Comparison of ENCODE assay signal across 8 cellular contexts in the genomic region with DNA sequence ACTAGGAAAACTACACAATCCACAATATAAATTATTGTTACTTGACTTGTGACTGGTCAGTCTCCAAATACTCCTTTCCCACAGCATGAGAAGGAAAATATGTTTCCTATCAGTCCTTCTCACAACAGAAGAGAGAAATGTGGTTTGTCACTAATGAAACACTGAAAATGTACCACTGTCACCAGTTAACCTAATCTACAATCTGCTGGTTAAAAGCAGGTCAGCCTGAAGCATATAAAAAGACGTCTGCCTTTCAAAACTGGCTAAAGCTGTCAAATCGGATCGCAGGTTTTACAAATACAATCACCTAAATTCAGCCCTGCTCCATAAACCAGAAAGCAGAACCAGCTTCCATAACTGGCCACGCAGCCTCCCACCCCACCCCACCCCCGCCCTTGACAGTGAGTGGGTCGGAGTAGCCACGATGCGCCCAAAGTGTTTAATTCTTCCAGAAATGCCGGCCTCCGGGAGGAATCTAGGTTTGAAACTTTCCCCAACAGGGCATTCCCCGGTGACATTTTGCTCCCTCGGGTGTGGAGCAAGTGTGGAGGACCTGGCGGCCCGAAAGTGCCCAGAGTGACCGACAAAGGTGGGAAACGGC. TPM values are rescaled to one million over a fixed set of nuclear protein-coding genes. Genes with fewer than 3 reads are reported as not detected.
DNase-seq lines count a peak whose midpoint lies in the region; ATAC-seq and TF ChIP-seq lines count a peak whose summit lies in the region.

No MANE protein-coding gene starts in this region.

- H3K4me1 Mint-ChIP-seq in T-helper 2 cell treated with Interferon-gamma antibody and Interleukin-4, amounts not matched to agents 5 μg/mL and 100 μg/mL, for 36 hours (ENCODE audit: low read depth): peaks cover 26% of the 10 kb centered on the region
- H3K4me1 Mint-ChIP-seq in nephron: peaks cover 27% of the 10 kb centered on the region

- peaks cover 17% of the 10 kb centered on the region for H3K36me3 Mint-ChIP-seq in T-helper 2 cell treated with Interferon-gamma antibody and Interleukin-4, amounts not matched to agents 5 μg/mL and 100 μg/mL, for 36 hours (ENCODE audit: low read depth)
- peaks cover 10% of the 10 kb centered on the region for H3K36me3 Mint-ChIP-seq in nephron (ENCODE audit: low read depth)

- H3K4me3 Mint-ChIP-seq in T-helper 2 cell treated with Interferon-gamma antibody and Interleukin-4, amounts not matched to agents 5 μg/mL and 100 μg/mL, for 36 hours: peak overlapping the region; percentile 91
- H3K4me3 Mint-ChIP-seq in nephron: peak overlapping the region; percentile 89 to 96 (median 92)

- H3K27ac Mint-ChIP-seq in T-helper 2 cell treated with Interferon-gamma antibody and Interleukin-4, amounts not matched to agents 5 μg/mL and 100 μg/mL, for 36 hours: peak overlapping the region; percentile 76
- H3K27ac Mint-ChIP-seq in nephron: peak overlapping the region; percentile 80 to 92 (median 83)

- peak; percentile 29 for DNase-seq in activated CD4-positive, alpha-beta T cell treated with anti-CD3 and anti-CD28 coated beads for 48 hours
- no peak for DNase-seq in activated CD4-positive, alpha-beta T cell treated with anti-CD3 and anti-CD28 coated beads, Interleukin-2, amount 50 U/mL, for 4 hours
- peak; percentile 16 for DNase-seq in T-helper 2 cell treated with Interferon-gamma antibody and Interleukin-4, amounts not matched to agents 5 μg/mL and 100 μg/mL, for 36 hours (ENCODE audit: low spot score)
- DNase-seq in putamen (ENCODE audit: low spot score): no peak

- no peak for TF ChIP-seq CTCF in nephron (IDR thresholded peaks at IDR 0.05; ENCODE audit: unreplicated experiment in 3 of 3)

- no peaks in the 10 kb centered on the region for H3K9me3 Mint-ChIP-seq in T-helper 2 cell treated with Interferon-gamma antibody and Interleukin-4, amounts not matched to agents 5 μg/mL and 100 μg/mL, for 36 hours
- no peaks in the 10 kb centered on the region for H3K9me3 Mint-ChIP-seq in nephron

- no peaks in the 10 kb centered on the region for H3K27me3 Mint-ChIP-seq in T-helper 2 cell treated with Interferon-gamma antibody and Interleukin-4, amounts not matched to agents 5 μg/mL and 100 μg/mL, for 36 hours (ENCODE audit: low read depth)
- H3K27me3 Mint-ChIP-seq in nephron (ENCODE audit: low read depth): no peaks in the 10 kb centered on the region

- ATAC-seq in HG03159 (IDR thresholded peaks at IDR 0.05; ENCODE audit: unreplicated experiment) (peak; percentile 7), esophagus mucosa (peak; percentile 9), GM21619 (IDR thresholded peaks at IDR 0.05; ENCODE audit: unreplicated experiment) (no peak)

RNA-seq across cellular contexts. Expression of a gene that starts 0.7 kb away (rescaled TPM):
- 79.8 TPM for total RNA-seq in esophagus mucosa

RNA-seq across cellular contexts. Expression of a gene that starts 26.0 kb away (rescaled TPM):
- not detected for total RNA-seq in esophagus mucosa

Comparison
In these comparisons a context has a peak if more than half of its experiments do, and no peak if none do; other contexts are left out.
1. DNase-seq: peak in activated CD4-positive, alpha-beta T cell treated with anti-CD3 and anti-CD28 coated beads for 48 hours (single experiment) and T-helper 2 cell treated with Interferon-gamma antibody and Interleukin-4, amounts not matched to agents 5 μg/mL and 100 μg/mL, for 36 hours (single experiment); none in activated CD4-positive, alpha-beta T cell treated with anti-CD3 and anti-CD28 coated beads, Interleukin-2, amount 50 U/mL, for 4 hours (0 of 2) and putamen (single experiment).